In the genomic region with DNA sequence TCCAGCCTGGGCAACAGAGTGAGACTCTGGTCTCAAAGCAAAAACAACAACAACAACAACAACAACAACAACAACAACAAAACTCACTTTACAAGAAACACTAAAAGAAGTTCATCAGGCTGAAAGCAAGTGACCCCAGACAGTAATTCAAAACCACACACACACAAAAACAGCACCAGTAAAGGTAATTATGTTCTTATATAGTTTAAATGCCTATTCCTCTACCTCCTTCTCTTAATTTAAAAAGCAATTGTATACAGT, we compare ENCODE assay signal across 17 cellular contexts. TPM values are rescaled to one million over a fixed set of nuclear protein-coding genes. Genes with fewer than 3 reads are reported as not detected.
DNase-seq lines count a peak whose midpoint lies in the region; ATAC-seq and TF ChIP-seq lines count a peak whose summit lies in the region.
"Had no signal": no experiment of that assay in that cellular context is flagged by ENCODE, and none has a peak within 500 bp of the region (broad histone marks: within the 10 kb centered on the region; RNA-seq: fewer than 3 reads in every experiment).

No MANE protein-coding gene starts in this region.

- H3K4me1 ChIP-seq in CD4-positive, alpha-beta memory T cell (ENCODE audit: insufficient read depth, low read length) = peaks cover 42% of the 10 kb centered on the region
- H3K4me1 ChIP-seq in HEK293 (ENCODE audit: control insufficient read depth, insufficient read depth, low read length) = no peaks in the 10 kb centered on the region
- H3K4me1 ChIP-seq in naive thymus-derived CD4-positive, alpha-beta T cell (ENCODE audit: control insufficient read depth in 2 of 2, insufficient read depth in 2 of 2, low read length in 2 of 2) = peaks cover 6 to 24% of the 10 kb centered on the region in 2 donors
- H3K4me1 ChIP-seq: Caco-2 had no signal

- H3K9me3 ChIP-seq in CD4-positive, alpha-beta memory T cell (ENCODE audit: control insufficient read depth in 1 of 2, low read length in 2 of 2) = no peaks in the 10 kb centered on the region
- no peaks in the 10 kb centered on the region for H3K9me3 ChIP-seq in HEK293 (ENCODE audit: control insufficient read depth, insufficient read depth, low read depth, low read length)
- peaks cover 0 to 7% (median 7%) of the 10 kb centered on the region in 3 experiments for H3K9me3 ChIP-seq in naive thymus-derived CD4-positive, alpha-beta T cell (ENCODE audit: control insufficient read depth in 2 of 3, low read length in 3 of 3)
- H3K9me3 ChIP-seq: Caco-2, testis had no signal

- no peak for TF ChIP-seq CTCF in HEK293 (tag by site-specific recombination; IDR thresholded peaks at IDR 0.05)

- intact Hi-C loops in CD4-positive, alpha-beta memory T cell (cut with micrococcal nuclease) = no loop called here
- intact Hi-C loops in naive thymus-derived CD4-positive, alpha-beta T cell (cut with micrococcal nuclease) = no loop called here
- intact Hi-C loops in Right ventricle myocardium inferior (cut with DNase I) = loop anchor here (5.0 kb wide), 1 partner anchor 41 kb away; the partner anchor contains the start of genes CEP104 and DFFB

- H3K27me3 Mint-ChIP-seq in CD4-positive, alpha-beta memory T cell = no peaks in the 10 kb centered on the region
- no peaks in the 10 kb centered on the region for H3K27me3 Mint-ChIP-seq in naive thymus-derived CD4-positive, alpha-beta T cell
- H3K27me3 Mint-ChIP-seq: dendritic cell treated with granulocyte-macrophage colony-stimulating factor and Interleukin-4, amounts not matched to agents 40 ng/mL and 50 ng/mL, for 4 days had no signal

- H3K36me3 Mint-ChIP-seq in CD4-positive, alpha-beta memory T cell = peaks cover 19 to 33% of the 10 kb centered on the region in 2 donors
- H3K36me3 Mint-ChIP-seq in activated naive CD4-positive, alpha-beta T cell treated with anti-CD3 and anti-CD28 coated beads, Interleukin-2, amount 50 U/mL, for 72 hours = peaks cover 26 to 28% of the 10 kb centered on the region in 2 donors
- H3K36me3 Mint-ChIP-seq in naive thymus-derived CD4-positive, alpha-beta T cell = peaks cover 5 to 25% (median 19%) of the 10 kb centered on the region in 5 donors

- no peak for ATAC-seq in activated naive CD4-positive, alpha-beta T cell treated with anti-CD3 and anti-CD28 coated beads, Interleukin-2, amount 50 U/mL, for 72 hours
- ATAC-seq in naive thymus-derived CD4-positive, alpha-beta T cell = no peak
- ATAC-seq in Right ventricle myocardium inferior (no peak), GM18870 (IDR thresholded peaks at IDR 0.05; ENCODE audit: unreplicated experiment) (no peak)
- ATAC-seq: sciatic nerve had no signal

- CTCF ChIA-PET in CD4-positive, alpha-beta memory T cell (lab: Charles Lee; ENCODE audit: partially characterized antibody) = interaction anchor here (2.3 kb wide), 1 partner anchor 8 kb away, joined by 8 read pairs; no protein-coding TSS in a partner anchor
- CTCF ChIA-PET in HEK293 (lab: Yijun Ruan, JAX) = no interaction called here
- CTCF ChIA-PET in naive thymus-derived CD4-positive, alpha-beta T cell (lab: Charles Lee) = interaction anchor here (1.4 kb wide), 1 partner anchor 41 kb away, joined by 4 read pairs; the partner anchor contains the start of genes CEP104 and DFFB

- POLR2A ChIA-PET in CD4-positive, alpha-beta memory T cell (lab: Charles Lee; ENCODE audit: partially characterized antibody) = no interaction called here
- POLR2A ChIA-PET in HEK293 (lab: Yijun Ruan, JAX) = no interaction called here
- POLR2A ChIA-PET in naive thymus-derived CD4-positive, alpha-beta T cell (lab: Charles Lee) = interaction anchor here (3.5 kb wide), 1 partner anchor 41 kb away, joined by 30 read pairs; the partner anchor contains the start of genes CEP104 and DFFB

- no peaks in the 10 kb centered on the region for H3K36me3 ChIP-seq in CD4-positive, alpha-beta memory T cell (ENCODE audit: insufficient read depth, low read length)
- peaks cover 0 to 28% of the 10 kb centered on the region in 2 experiments; a peak in 2 of 3 replicates for H3K36me3 ChIP-seq in HEK293 (ENCODE audit: control insufficient read depth in 2 of 2, insufficient read depth in 1 of 2, low read length in 2 of 2)
- peaks cover 0 to 16% (median 0%) of the 10 kb centered on the region in 3 experiments for H3K36me3 ChIP-seq in naive thymus-derived CD4-positive, alpha-beta T cell (ENCODE audit: control insufficient read depth in 2 of 3, insufficient read depth in 3 of 3, low read length in 3 of 3)

- no peak overlapping the region for H3K4me3 ChIP-seq in CD4-positive, alpha-beta memory T cell (ENCODE audit: low read length in 2 of 2)
- H3K4me3 ChIP-seq in HEK293 (ENCODE audit: low read depth, low read length) = no peak overlapping the region
- H3K4me3 ChIP-seq in naive thymus-derived CD4-positive, alpha-beta T cell (ENCODE audit: low read length) = no peak overlapping the region

- no peak for DNase-seq in CD4-positive, alpha-beta memory T cell
- DNase-seq in activated naive CD4-positive, alpha-beta T cell treated with anti-CD3 and anti-CD28 coated beads, Interleukin-2, amount 50 U/mL, for 72 hours (ENCODE audit: low spot score in 2 of 2) = no peak
- DNase-seq in naive thymus-derived CD4-positive, alpha-beta T cell = no peak
- DNase-seq in Right ventricle myocardium inferior (ENCODE audit: missing footprints) (no peak), NAMALWA (ENCODE audit: low spot score) (no peak), SW 1271 (lab: John Stamatoyannopoulos, UW) (no peak)
- DNase-seq: activated CD4-positive, alpha-beta T cell treated with anti-CD3 and anti-CD28 coated beads, Interleukin-2, amount 50 U/mL, for 1 hour; adrenal gland; Caco-2; islet precursor cell; Kasumi-1; NK-92 treated with Interleukin-12 subunit alpha and Interleukin-12 subunit beta, amount 100 ng/mL, for 24 hours; testis had no signal

- H3K27ac Mint-ChIP-seq in CD4-positive, alpha-beta memory T cell = peak overlapping the region in 5 of 7 donors; percentile 45 to 98 (median 83)
- peak overlapping the region; percentile 95 to 97 for H3K27ac Mint-ChIP-seq in activated naive CD4-positive, alpha-beta T cell treated with anti-CD3 and anti-CD28 coated beads, Interleukin-2, amount 50 U/mL, for 72 hours
- H3K27ac Mint-ChIP-seq in naive thymus-derived CD4-positive, alpha-beta T cell = peak overlapping the region in 4 of 9 donors; percentile 72 to 80 (median 78)

- peaks cover 0 to 21% (median 13%) of the 10 kb centered on the region in 8 donors for H3K9me3 Mint-ChIP-seq in CD4-positive, alpha-beta memory T cell
- peaks cover 4 to 5% of the 10 kb centered on the region in 2 donors for H3K9me3 Mint-ChIP-seq in activated naive CD4-positive, alpha-beta T cell treated with anti-CD3 and anti-CD28 coated beads, Interleukin-2, amount 50 U/mL, for 72 hours
- H3K9me3 Mint-ChIP-seq in naive thymus-derived CD4-positive, alpha-beta T cell = peaks cover 0 to 21% (median 9%) of the 10 kb centered on the region in 11 donors

- no peaks in the 10 kb centered on the region for H3K27me3 ChIP-seq in CD4-positive, alpha-beta memory T cell (ENCODE audit: insufficient read depth, low read length)
- H3K27me3 ChIP-seq in naive thymus-derived CD4-positive, alpha-beta T cell (ENCODE audit: control insufficient read depth in 2 of 2, insufficient read depth in 2 of 2, low read length in 2 of 2) = no peaks in the 10 kb centered on the region
- H3K27me3 ChIP-seq: adrenal gland, testis had no signal

- peaks cover 23 to 64% (median 36%) of the 10 kb centered on the region in 4 donors for H3K4me1 Mint-ChIP-seq in CD4-positive, alpha-beta memory T cell
- peaks cover 20 to 61% (median 50%) of the 10 kb centered on the region in 7 donors for H3K4me1 Mint-ChIP-seq in naive thymus-derived CD4-positive, alpha-beta T cell

- H3K27ac ChIP-seq in CD4-positive, alpha-beta memory T cell (ENCODE audit: low read depth, low read length) = no peak overlapping the region
- no peak overlapping the region for H3K27ac ChIP-seq in HEK293 (ENCODE audit: extremely low read depth, low read depth, low read length)
- H3K27ac ChIP-seq in naive thymus-derived CD4-positive, alpha-beta T cell (ENCODE audit: low read depth, low read length) = no peak overlapping the region
- H3K27ac ChIP-seq: adrenal gland, testis had no signal

- H3K4me3 Mint-ChIP-seq in CD4-positive, alpha-beta memory T cell = peak overlapping the region in 6 of 8 donors; percentile 29 to 98 (median 85)
- peak overlapping the region; percentile 16 to 96 (median 88) for H3K4me3 Mint-ChIP-seq in naive thymus-derived CD4-positive, alpha-beta T cell

TF ChIP-seq in HEK293, 187 proteins besides CTCF, POLR2A, EP300 and RAD21:
- TF ChIP-seq REPIN1 (tag by site-specific recombination; IDR thresholded peaks at IDR 0.05; ENCODE audit: low read depth) (0 out of 2 replicates have a peak, but pooled peaks have one; percentile 48), ZNF202 (tag by site-specific recombination; IDR thresholded peaks at IDR 0.05; ENCODE audit: borderline replicate concordance) (no peak), ZNF335 (tag by site-specific recombination; conservative IDR thresholded peaks at IDR 0.05) (no peak), TCF7L2 (IDR thresholded peaks at IDR 0.05; ENCODE audit: borderline replicate concordance, low read depth, low read length) (no peak), ZNF560 (tag by site-specific recombination; IDR thresholded peaks at IDR 0.05; ENCODE audit: borderline replicate concordance) (0 out of 2 replicates have a peak, but pooled peaks have one; percentile 8)

RNA-seq across cellular contexts. Expression of gene C1orf174, which starts 1.7 kb away (rescaled TPM):
- total RNA-seq in CD4-positive, alpha-beta memory T cell = 10 to 100 TPM; 34.6 to 36.0 TPM
- 10 to 100 TPM; 21.8 to 33.9 TPM for polyA plus RNA-seq in CD4-positive, alpha-beta memory T cell
- 10 to 100 TPM; 28.9 to 34.7 TPM for total RNA-seq in activated naive CD4-positive, alpha-beta T cell treated with anti-CD3 and anti-CD28 coated beads, Interleukin-2, amount 50 U/mL, for 72 hours
- 10 to 100 TPM; 17.0 to 33.6 (median 27.1) TPM for total RNA-seq in naive thymus-derived CD4-positive, alpha-beta T cell
- 10 to 100 TPM; 19.9 to 34.7 TPM for polyA plus RNA-seq in naive thymus-derived CD4-positive, alpha-beta T cell
- 14.1 TPM for total RNA-seq in Right ventricle myocardium inferior

RNA-seq across cellular contexts. Expression of gene DFFB, which starts 41.1 kb away (rescaled TPM):
- 10 to 100 TPM; 23.2 to 26.1 TPM for total RNA-seq in CD4-positive, alpha-beta memory T cell
- polyA plus RNA-seq in CD4-positive, alpha-beta memory T cell = 10 to 100 TPM in 1 of 2 donors, 1 to 10 TPM in 1; 8.2 to 13.0 TPM
- total RNA-seq in activated naive CD4-positive, alpha-beta T cell treated with anti-CD3 and anti-CD28 coated beads, Interleukin-2, amount 50 U/mL, for 72 hours = 10 to 100 TPM; 12.0 TPM
- 10 to 100 TPM; 13.6 to 27.7 (median 19.2) TPM for total RNA-seq in naive thymus-derived CD4-positive, alpha-beta T cell
- 10 to 100 TPM in 1 of 2 donors, 1 to 10 TPM in 1; 9.8 to 13.5 TPM for polyA plus RNA-seq in naive thymus-derived CD4-positive, alpha-beta T cell
- total RNA-seq in Right ventricle myocardium inferior = 3.3 TPM

RNA-seq across cellular contexts. Expression of gene CEP104, which starts 41.4 kb away (rescaled TPM):
- total RNA-seq in CD4-positive, alpha-beta memory T cell = 10 to 100 TPM; 64.0 to 64.4 TPM
- polyA plus RNA-seq in CD4-positive, alpha-beta memory T cell = 10 to 100 TPM; 10.3 to 30.7 TPM
- 10 to 100 TPM; 26.9 to 28.3 TPM for total RNA-seq in activated naive CD4-positive, alpha-beta T cell treated with anti-CD3 and anti-CD28 coated beads, Interleukin-2, amount 50 U/mL, for 72 hours
- total RNA-seq in naive thymus-derived CD4-positive, alpha-beta T cell = 10 to 100 TPM; 33.7 to 68.0 (median 45.6) TPM
- 10 to 100 TPM; 12.7 to 15.3 TPM for polyA plus RNA-seq in naive thymus-derived CD4-positive, alpha-beta T cell
- 34.1 TPM for total RNA-seq in Right ventricle myocardium inferior
